21 cellular contexts compared by ENCODE assay signal in genomic region chr2:59322005-59322404, GRCh38.
"Had no signal": no experiment of that assay in that cellular context is flagged by ENCODE, and none has a peak within 500 bp of the region (broad histone marks: within the 10 kb centered on the region; RNA-seq: fewer than 3 reads in every experiment).

No MANE protein-coding gene starts in this region.

- ATAC-seq: effector memory CD8-positive, alpha-beta T cell; left lobe of liver; mucosa of descending colon; naive thymus-derived CD8-positive, alpha-beta T cell; stimulated activated naive B cell treated with anti-CD40 and anti-IgM and Interleukin-4, amounts not matched to agents 10 μg/mL and 1 μg/mL and 100 μg/mL, for 72 hours; stimulated activated naive CD8-positive, alpha-beta T cell treated with anti-CD3 and anti-CD28 coated beads, Interleukin-15, amount 100 ng/mL, for 72 hours; upper lobe of right lung had no signal

- H3K36me3 Mint-ChIP-seq: naive thymus-derived CD8-positive, alpha-beta T cell had no signal

- DNase-seq: effector memory CD8-positive, alpha-beta T cell; erythroblast; foreskin melanocyte; head of caudate nucleus; mammary epithelial cell; mucosa of descending colon; naive thymus-derived CD8-positive, alpha-beta T cell; posterior cingulate gyrus; sigmoid colon; stimulated activated CD4-positive, alpha-beta T cell treated with anti-CD3 and anti-CD28 coated beads, Interleukin-2, amount 100 ng/mL, for 24 hours; stimulated activated CD4-positive, alpha-beta T cell treated with anti-CD3 and anti-CD28 coated beads, Interleukin-4, amount 100 ng/mL, for 4 hours; stimulated activated naive B cell treated with anti-CD40 and anti-IgM and Interleukin-4, amounts not matched to agents 10 μg/mL and 1 μg/mL and 100 μg/mL, for 72 hours; stimulated activated naive CD8-positive, alpha-beta T cell treated with anti-CD3 and anti-CD28 coated beads, Interleukin-15, amount 100 ng/mL, for 72 hours; testis; upper lobe of right lung had no signal

- H3K4me3 ChIP-seq: hepatocyte, mucosa of descending colon, sigmoid colon, skin epidermis, testis, tibial nerve, upper lobe of right lung, vagina had no signal

- H3K4me3 Mint-ChIP-seq: dendritic cell treated with granulocyte-macrophage colony-stimulating factor and Interleukin-4, amounts not matched to agents 40 ng/mL and 50 ng/mL, for 4 days; effector memory CD8-positive, alpha-beta T cell; naive thymus-derived CD8-positive, alpha-beta T cell; stimulated activated naive B cell treated with anti-CD40 and anti-IgM and Interleukin-4, amounts not matched to agents 10 μg/mL and 1 μg/mL and 100 μg/mL, for 72 hours; stimulated activated naive CD8-positive, alpha-beta T cell treated with anti-CD3 and anti-CD28 coated beads, Interleukin-15, amount 100 ng/mL, for 72 hours had no signal

- H3K27me3 Mint-ChIP-seq: dendritic cell treated with granulocyte-macrophage colony-stimulating factor and Interleukin-4, amounts not matched to agents 40 ng/mL and 50 ng/mL, for 4 days; effector memory CD8-positive, alpha-beta T cell; stimulated activated naive B cell treated with anti-CD40 and anti-IgM and Interleukin-4, amounts not matched to agents 10 μg/mL and 1 μg/mL and 100 μg/mL, for 72 hours; stimulated activated naive CD8-positive, alpha-beta T cell treated with anti-CD3 and anti-CD28 coated beads, Interleukin-15, amount 100 ng/mL, for 72 hours had no signal

- H3K9me3 Mint-ChIP-seq: stimulated activated naive CD8-positive, alpha-beta T cell treated with anti-CD3 and anti-CD28 coated beads, Interleukin-15, amount 100 ng/mL, for 72 hours had no signal

- H3K27ac Mint-ChIP-seq: dendritic cell treated with granulocyte-macrophage colony-stimulating factor and Interleukin-4, amounts not matched to agents 40 ng/mL and 50 ng/mL, for 4 days; effector memory CD8-positive, alpha-beta T cell; naive thymus-derived CD8-positive, alpha-beta T cell; stimulated activated naive B cell treated with anti-CD40 and anti-IgM and Interleukin-4, amounts not matched to agents 10 μg/mL and 1 μg/mL and 100 μg/mL, for 72 hours; stimulated activated naive CD8-positive, alpha-beta T cell treated with anti-CD3 and anti-CD28 coated beads, Interleukin-15, amount 100 ng/mL, for 72 hours had no signal

- H3K4me1 Mint-ChIP-seq: stimulated activated naive B cell treated with anti-CD40 and anti-IgM and Interleukin-4, amounts not matched to agents 10 μg/mL and 1 μg/mL and 100 μg/mL, for 72 hours; stimulated activated naive CD8-positive, alpha-beta T cell treated with anti-CD3 and anti-CD28 coated beads, Interleukin-15, amount 100 ng/mL, for 72 hours had no signal
